8 cellular contexts compared by ENCODE assay signal in genomic region chr4:101169044-101170014, GRCh38.
DNase-seq lines count a peak whose midpoint lies in the region; ATAC-seq and TF ChIP-seq lines count a peak whose summit lies in the region.

No MANE protein-coding gene starts in this region.

- peaks cover 7% of the 10 kb centered on the region for H3K4me1 Mint-ChIP-seq in CD14-positive monocyte
- H3K4me1 Mint-ChIP-seq in stimulated activated naive CD8-positive, alpha-beta T cell treated with anti-CD3 and anti-CD28 coated beads, Interleukin-15, amount 100 ng/mL, for 72 hours: no peaks in the 10 kb centered on the region

- no peaks in the 10 kb centered on the region for H3K27me3 Mint-ChIP-seq in CD14-positive monocyte (ENCODE audit: low read depth in 3 of 3)
- no peaks in the 10 kb centered on the region for H3K27me3 Mint-ChIP-seq in stimulated activated naive CD8-positive, alpha-beta T cell treated with anti-CD3 and anti-CD28 coated beads, Interleukin-15, amount 100 ng/mL, for 72 hours

- intact Hi-C loops in CD14-positive monocyte (cut with micrococcal nuclease): loop anchor here in 1 of 2 donors (5.0 kb wide), 1 partner anchor 563 kb away; no protein-coding TSS in a partner anchor

- no peak overlapping the region for H3K4me3 Mint-ChIP-seq in CD14-positive monocyte
- H3K4me3 Mint-ChIP-seq in stimulated activated naive CD8-positive, alpha-beta T cell treated with anti-CD3 and anti-CD28 coated beads, Interleukin-15, amount 100 ng/mL, for 72 hours: no peak overlapping the region

- DNase-seq in CD14-positive monocyte (ENCODE audit: low spot score) (peak; percentile 67), NCI-H345 treated with DMSO at 0.1 percent for 48 hours (lab: John Stamatoyannopoulos, UW; ENCODE audit: unreplicated experiment) (peak; percentile 1), midbrain (lab: John Stamatoyannopoulos, UW) (peak; percentile 72)
- peak; percentile 73 for DNase-seq in activated CD4-positive, alpha-beta T cell treated with anti-CD3 and anti-CD28 coated beads for 48 hours
- DNase-seq in effector CD4-positive, alpha-beta T cell: peak; percentile 30
- DNase-seq in stimulated activated naive CD8-positive, alpha-beta T cell treated with anti-CD3 and anti-CD28 coated beads, Interleukin-15, amount 100 ng/mL, for 72 hours: peak; percentile 48 to 70

- H3K9me3 Mint-ChIP-seq in CD14-positive monocyte: no peaks in the 10 kb centered on the region
- no peaks in the 10 kb centered on the region for H3K9me3 Mint-ChIP-seq in stimulated activated naive CD8-positive, alpha-beta T cell treated with anti-CD3 and anti-CD28 coated beads, Interleukin-15, amount 100 ng/mL, for 72 hours

- H3K36me3 Mint-ChIP-seq in CD14-positive monocyte: no peaks in the 10 kb centered on the region

- H3K27ac Mint-ChIP-seq in CD14-positive monocyte: no peak overlapping the region
- H3K27ac Mint-ChIP-seq in stimulated activated naive CD8-positive, alpha-beta T cell treated with anti-CD3 and anti-CD28 coated beads, Interleukin-15, amount 100 ng/mL, for 72 hours: no peak overlapping the region

- peak; percentile 86 for TF ChIP-seq CTCF in CD14-positive monocyte (IDR thresholded peaks at IDR 0.05)

- ATAC-seq in GM19324 (IDR thresholded peaks at IDR 0.05; ENCODE audit: low FRiP score, unreplicated experiment) (peak; percentile 96), HG03280 (IDR thresholded peaks at IDR 0.05; ENCODE audit: unreplicated experiment) (peak; percentile 99)
- peak; percentile 99 for ATAC-seq in stimulated activated naive CD8-positive, alpha-beta T cell treated with anti-CD3 and anti-CD28 coated beads, Interleukin-15, amount 100 ng/mL, for 72 hours

Comparison
In these comparisons a context has a peak if more than half of its experiments do, and no peak if none do; other contexts are left out.
1. Peak in every context shown above with its lines: DNase-seq and ATAC-seq.
2. DNase-seq: peak in every context shown above with its lines; median percentile 73 in activated CD4-positive, alpha-beta T cell treated with anti-CD3 and anti-CD28 coated beads for 48 hours; 72 in midbrain; 67 in CD14-positive monocyte; 59 in stimulated activated naive CD8-positive, alpha-beta T cell treated with anti-CD3 and anti-CD28 coated beads, Interleukin-15, amount 100 ng/mL, for 72 hours; 30 in effector CD4-positive, alpha-beta T cell; 1 in NCI-H345 treated with DMSO at 0.1 percent for 48 hours.